ENCODE assay signal across 13 cellular contexts in genomic region chr6:16483315-16483875, GRCh38.
DNase-seq lines count a peak whose midpoint lies in the region; ATAC-seq and TF ChIP-seq lines count a peak whose summit lies in the region.
"Had no signal": no experiment of that assay in that cellular context is flagged by ENCODE, and none has a peak within 500 bp of the region (broad histone marks: within the 10 kb centered on the region; RNA-seq: fewer than 3 reads in every experiment).

No MANE protein-coding gene starts in this region.

- peaks cover 2% of the 10 kb centered on the region for H3K9me3 Mint-ChIP-seq in activated CD4-positive, alpha-beta T cell treated with anti-CD3 and anti-CD28 coated beads for 36 hours (ENCODE audit: low read depth)
- peaks cover 4% of the 10 kb centered on the region for H3K9me3 Mint-ChIP-seq in activated T-helper 1 cell treated with anti-CD3 and anti-CD28 coated beads, Interleukin-12 subunit alpha, Interleukin-12 subunit beta, Interleukin-2, Interleukin-4 antibody, amounts not matched to agents 30 ng/mL and 10 ng/mL and 1 ng/mL, durations not matched to agents 14 hours and 24 hours and 36 hours

- H3K4me3 Mint-ChIP-seq in activated CD4-positive, alpha-beta T cell treated with anti-CD3 and anti-CD28 coated beads for 36 hours: peak overlapping the region; percentile 25
- H3K4me3 Mint-ChIP-seq in activated T-helper 1 cell treated with anti-CD3 and anti-CD28 coated beads, Interleukin-12 subunit alpha, Interleukin-12 subunit beta, Interleukin-2, Interleukin-4 antibody, amounts not matched to agents 30 ng/mL and 10 ng/mL and 1 ng/mL, durations not matched to agents 14 hours and 24 hours and 36 hours: peak overlapping the region; percentile 72

- no peak overlapping the region for H3K27ac ChIP-seq in RWPE1
- H3K27ac ChIP-seq: prostate gland, VCaP had no signal

- H3K27ac Mint-ChIP-seq in activated CD4-positive, alpha-beta T cell treated with anti-CD3 and anti-CD28 coated beads for 36 hours: peak overlapping the region; percentile 92
- H3K27ac Mint-ChIP-seq in activated T-helper 1 cell treated with anti-CD3 and anti-CD28 coated beads, Interleukin-12 subunit alpha, Interleukin-12 subunit beta, Interleukin-2, Interleukin-4 antibody, amounts not matched to agents 30 ng/mL and 10 ng/mL and 1 ng/mL, durations not matched to agents 14 hours and 24 hours and 36 hours: peak overlapping the region; percentile 97

- POLR2A ChIA-PET in activated CD4-positive, alpha-beta T cell treated with anti-CD3 and anti-CD28 coated beads for 36 hours (lab: Charles Lee): no interaction called here
- POLR2A ChIA-PET in RWPE1 (lab: Yijun Ruan, JAX; ENCODE audit: low non-redundant PET): no interaction called here

- ATAC-seq in activated CD4-positive, alpha-beta T cell treated with anti-CD3 and anti-CD28 coated beads for 36 hours: peak; percentile 37
- ATAC-seq in HG02852 (IDR thresholded peaks at IDR 0.05; ENCODE audit: unreplicated experiment) (peak; percentile 58), GM19455 (IDR thresholded peaks at IDR 0.05; ENCODE audit: unreplicated experiment) (no peak)

- CTCF ChIA-PET in activated CD4-positive, alpha-beta T cell treated with anti-CD3 and anti-CD28 coated beads for 36 hours (lab: Charles Lee): no interaction called here
- CTCF ChIA-PET in RWPE1 (lab: Yijun Ruan, JAX): no interaction called here

- TF ChIP-seq CTCF in RWPE1 (conservative IDR thresholded peaks at IDR 0.05; ENCODE audit: low read depth): no peak

- H3K36me3 Mint-ChIP-seq in activated CD4-positive, alpha-beta T cell treated with anti-CD3 and anti-CD28 coated beads for 36 hours (ENCODE audit: low read depth): peaks cover 25% of the 10 kb centered on the region
- peaks cover 55% of the 10 kb centered on the region for H3K36me3 Mint-ChIP-seq in activated T-helper 1 cell treated with anti-CD3 and anti-CD28 coated beads, Interleukin-12 subunit alpha, Interleukin-12 subunit beta, Interleukin-2, Interleukin-4 antibody, amounts not matched to agents 30 ng/mL and 10 ng/mL and 1 ng/mL, durations not matched to agents 14 hours and 24 hours and 36 hours (ENCODE audit: low read depth)

- peak; percentile 19 for DNase-seq in activated CD4-positive, alpha-beta T cell treated with anti-CD3 and anti-CD28 coated beads for 36 hours
- DNase-seq in activated CD4-positive, alpha-beta T cell treated with anti-CD3 and anti-CD28 coated beads for 48 hours: no peak
- DNase-seq in activated T-helper 1 cell treated with anti-CD3 and anti-CD28 coated beads, Interleukin-12 subunit alpha, Interleukin-12 subunit beta, Interleukin-2, Interleukin-4 antibody, amounts not matched to agents 30 ng/mL and 10 ng/mL and 1 ng/mL, durations not matched to agents 14 hours and 24 hours and 36 hours (ENCODE audit: low spot score): peak; percentile 50
- DNase-seq in stimulated activated naive CD4-positive, alpha-beta T cell treated with Interleukin-2 at 50 U/mL for 16 hours (lab: John Stamatoyannopoulos, UW): peak; percentile 21
- DNase-seq in activated gamma-delta T cell (lab: John Stamatoyannopoulos, UW) (no peak), RWPE1 (ENCODE audit: low spot score) (no peak)
- DNase-seq: KBM-7, mammary epithelial cell, trophoblast cell had no signal

- H3K4me1 Mint-ChIP-seq in activated CD4-positive, alpha-beta T cell treated with anti-CD3 and anti-CD28 coated beads for 36 hours: peaks cover 86% of the 10 kb centered on the region
- peaks cover 90% of the 10 kb centered on the region for H3K4me1 Mint-ChIP-seq in activated T-helper 1 cell treated with anti-CD3 and anti-CD28 coated beads, Interleukin-12 subunit alpha, Interleukin-12 subunit beta, Interleukin-2, Interleukin-4 antibody, amounts not matched to agents 30 ng/mL and 10 ng/mL and 1 ng/mL, durations not matched to agents 14 hours and 24 hours and 36 hours (ENCODE audit: low read depth)

- no peaks in the 10 kb centered on the region for H3K27me3 Mint-ChIP-seq in activated CD4-positive, alpha-beta T cell treated with anti-CD3 and anti-CD28 coated beads for 36 hours
- no peaks in the 10 kb centered on the region for H3K27me3 Mint-ChIP-seq in activated T-helper 1 cell treated with anti-CD3 and anti-CD28 coated beads, Interleukin-12 subunit alpha, Interleukin-12 subunit beta, Interleukin-2, Interleukin-4 antibody, amounts not matched to agents 30 ng/mL and 10 ng/mL and 1 ng/mL, durations not matched to agents 14 hours and 24 hours and 36 hours (ENCODE audit: insufficient read depth)

- intact Hi-C loops in activated CD4-positive, alpha-beta T cell treated with anti-CD3 and anti-CD28 coated beads for 36 hours (cut with DNase I, micrococcal nuclease): loop anchor here in 1 of 2 experiments (2.0 to 5.0 kb wide), 3 partner anchors 47 to 279 kb away; no protein-coding TSS in a partner anchor
- intact Hi-C loops in activated T-helper 1 cell treated with anti-CD3 and anti-CD28 coated beads, Interleukin-12 subunit alpha, Interleukin-12 subunit beta, Interleukin-2, Interleukin-4 antibody, amounts not matched to agents 30 ng/mL and 10 ng/mL and 1 ng/mL, durations not matched to agents 14 hours and 24 hours and 36 hours (cut with micrococcal nuclease): loop anchor here (1.0 to 10.0 kb wide), 9 partner anchors 20 to 709 kb away; no protein-coding TSS in a partner anchor

Comparison
In these comparisons a context has a peak if more than half of its experiments do, and no peak if none do; other contexts are left out.
1. DNase-seq: peak in activated CD4-positive, alpha-beta T cell treated with anti-CD3 and anti-CD28 coated beads for 36 hours (single experiment), activated T-helper 1 cell treated with anti-CD3 and anti-CD28 coated beads, Interleukin-12 subunit alpha, Interleukin-12 subunit beta, Interleukin-2, Interleukin-4 antibody, amounts not matched to agents 30 ng/mL and 10 ng/mL and 1 ng/mL, durations not matched to agents 14 hours and 24 hours and 36 hours (single experiment) and stimulated activated naive CD4-positive, alpha-beta T cell treated with Interleukin-2 at 50 U/mL for 16 hours (single experiment); none in activated CD4-positive, alpha-beta T cell treated with anti-CD3 and anti-CD28 coated beads for 48 hours (single experiment), activated gamma-delta T cell (single experiment) and RWPE1 (single experiment).